In the genomic region with DNA sequence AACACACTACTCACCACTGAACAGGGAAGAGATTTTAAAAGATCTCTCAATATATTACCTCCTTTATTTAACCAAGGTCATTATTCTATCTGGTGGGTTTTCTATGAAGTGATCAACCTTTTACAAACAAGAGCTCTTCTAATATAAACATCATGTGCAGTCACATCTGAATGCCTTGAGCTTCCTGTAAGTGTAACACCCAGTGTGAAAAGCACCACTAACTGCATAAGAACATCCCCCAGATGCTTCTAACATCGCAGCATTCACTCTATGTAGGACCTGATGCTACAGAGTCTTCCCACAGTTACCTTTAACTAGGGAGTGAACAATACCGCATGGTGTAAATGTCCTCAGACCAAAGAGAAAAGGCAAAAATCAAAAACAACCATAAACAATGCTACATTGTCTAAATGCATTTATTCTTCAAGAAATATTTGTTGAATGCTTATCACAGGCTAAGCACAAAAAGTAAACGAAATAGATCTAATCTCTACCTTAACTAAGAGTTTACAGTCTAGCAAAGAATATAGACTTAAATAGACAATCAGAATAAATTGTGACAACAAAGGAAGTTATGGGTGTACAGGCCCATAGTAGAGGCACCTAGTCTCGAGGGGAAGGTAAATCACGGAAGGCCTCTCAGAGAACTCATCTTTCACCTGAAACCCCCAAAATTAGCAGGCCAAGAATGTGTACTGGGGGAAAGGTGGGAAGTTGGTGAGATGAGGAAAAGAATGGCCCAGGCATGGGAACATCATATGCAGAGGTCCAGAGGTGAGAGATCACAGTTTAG, we compare ENCODE assay signal across 1 cellular context.
TF ChIP-seq lines count a peak whose summit lies in the region.

No MANE protein-coding gene starts in this region.

TF ChIP-seq in SK-N-SH treated with all-trans-retinoic acid at 6 μM for 48 hours, 23 proteins besides CTCF, POLR2A, EP300 and RAD21 (continued from another document):
- TF ChIP-seq, protein P1, sequence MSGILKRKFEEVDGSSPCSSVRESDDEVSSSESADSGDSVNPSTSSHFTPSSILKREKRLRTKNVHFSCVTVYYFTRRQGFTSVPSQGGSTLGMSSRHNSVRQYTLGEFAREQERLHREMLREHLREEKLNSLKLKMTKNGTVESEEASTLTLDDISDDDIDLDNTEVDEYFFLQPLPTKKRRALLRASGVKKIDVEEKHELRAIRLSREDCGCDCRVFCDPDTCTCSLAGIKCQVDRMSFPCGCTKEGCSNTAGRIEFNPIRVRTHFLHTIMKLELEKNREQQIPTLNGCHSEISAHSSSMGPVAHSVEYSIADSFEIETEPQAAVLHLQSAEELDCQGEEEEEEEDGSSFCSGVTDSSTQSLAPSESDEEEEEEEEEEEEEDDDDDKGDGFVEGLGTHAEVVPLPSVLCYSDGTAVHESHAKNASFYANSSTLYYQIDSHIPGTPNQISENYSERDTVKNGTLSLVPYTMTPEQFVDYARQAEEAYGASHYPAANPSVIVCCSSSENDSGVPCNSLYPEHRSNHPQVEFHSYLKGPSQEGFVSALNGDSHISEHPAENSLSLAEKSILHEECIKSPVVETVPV (CRISPR knock-in tag; IDR thresholded peaks at IDR 0.05): no peak
- TF ChIP-seq SNAI2 (CRISPR knock-in tag; IDR thresholded peaks at IDR 0.05) (no peak), ZC3H10 (CRISPR knock-in tag; IDR thresholded peaks at IDR 0.05) (no peak)
